ENCODE assay signal across 8 cellular contexts in genomic region chr4:8410641-8411271, GRCh38. TPM values are rescaled to one million over a fixed set of nuclear protein-coding genes. Genes with fewer than 3 reads are reported as not detected.
DNase-seq lines count a peak whose midpoint lies in the region; ATAC-seq and TF ChIP-seq lines count a peak whose summit lies in the region.

No MANE protein-coding gene starts in this region.

- WGBS in right lobe of liver (ENCODE audit: insufficient coverage, low coverage, low lambda C conversion rate, missing lambda C conversion rate) = 72% methylated on average over 10 of the region's 26 CpGs

- peaks cover 0 to 26% (median 5%) of the 10 kb centered on the region in 4 donors for H3K36me3 ChIP-seq in right lobe of liver

- TF ChIP-seq POLR2A in right lobe of liver (IDR thresholded peaks at IDR 0.05) = no peak

- no peaks in the 10 kb centered on the region for H3K9me3 ChIP-seq in right lobe of liver

- peak in 3 of 4 donors; percentile 14 to 30 (median 18) for TF ChIP-seq CTCF in right lobe of liver (IDR thresholded peaks at IDR 0.05)

- intact Hi-C loops in right lobe of liver (cut with DNase I) = no loop called here

- H3K27me3 ChIP-seq in right lobe of liver = no peaks in the 10 kb centered on the region

- no peak overlapping the region for H3K4me3 ChIP-seq in right lobe of liver

- no peaks in the 10 kb centered on the region for H3K4me1 ChIP-seq in right lobe of liver

- no peak overlapping the region for H3K27ac ChIP-seq in right lobe of liver

- ATAC-seq in right lobe of liver = peak; percentile 79 to 85 (median 84)
- ATAC-seq in GM21717 (IDR thresholded peaks at IDR 0.05; ENCODE audit: unreplicated experiment) = no peak

- peak; percentile 39 for DNase-seq in NCI-H2029 (lab: John Stamatoyannopoulos, UW)
- no peak for DNase-seq in NCI-H2029 treated with DMSO at 0.1 percent for 48 hours (lab: John Stamatoyannopoulos, UW)
- peak; percentile 92 for DNase-seq in NCI-H2171 treated with DMSO at 0.1 percent for 48 hours (lab: John Stamatoyannopoulos, UW)
- peak; percentile 76 for DNase-seq in cerebellar cortex (ENCODE audit: low spot score)
- peak in 1 of 3 donors; percentile 51 for DNase-seq in right lobe of liver
- no peak for DNase-seq in hippocampal formation (lab: John Stamatoyannopoulos, UW)
- DNase-seq in KG1 (lab: John Stamatoyannopoulos, UW) = no peak

RNA-seq across cellular contexts. Expression of gene ACOX3, which starts 29.8 kb away (rescaled TPM):
- 10 to 100 TPM; 18.5 to 36.9 (median 21.9) TPM for total RNA-seq in right lobe of liver

RNA-seq across cellular contexts. Expression of gene TRMT44, which starts 29.8 kb away (rescaled TPM):
- 10 to 100 TPM in 3 of 6 experiments, 1 to 10 TPM in 3; 8.8 to 10.6 (median 9.6) TPM for total RNA-seq in right lobe of liver

Comparison
In these comparisons a context has a peak if more than half of its experiments do, and no peak if none do; other contexts are left out.
1. DNase-seq: peak in NCI-H2029 (single experiment), NCI-H2171 treated with DMSO at 0.1 percent for 48 hours (single experiment) and cerebellar cortex (single experiment); none in NCI-H2029 treated with DMSO at 0.1 percent for 48 hours (single experiment), hippocampal formation (0 of 2) and KG1 (single experiment).